Comparison of ENCODE assay signal across 17 cellular contexts in genomic region chr5:180824630-180825476, GRCh38. TPM values are rescaled to one million over a fixed set of nuclear protein-coding genes. Genes with fewer than 3 reads are reported as not detected.
DNase-seq lines count a peak whose midpoint lies in the region; ATAC-seq and TF ChIP-seq lines count a peak whose summit lies in the region.
"Had no signal": no experiment of that assay in that cellular context is flagged by ENCODE, and none has a peak within 500 bp of the region (broad histone marks: within the 10 kb centered on the region; RNA-seq: fewer than 3 reads in every experiment).

No MANE protein-coding gene starts in this region.

- WGBS in liver = 78% methylated on average over 10 of the region's 10 CpGs

- no peak for ATAC-seq in activated T-helper 17 cell treated with anti-CD3 and anti-CD28 coated beads, Interleukin-2, amount 50 U/mL, for 72 hours (replicated peaks)
- no peak for ATAC-seq in stimulated activated effector memory CD8-positive, alpha-beta T cell treated with anti-CD3 and anti-CD28 coated beads, Interleukin-12 subunit alpha, Interleukin-12 subunit beta, amount 100 ng/mL, for 72 hours
- ATAC-seq in GM21528 (IDR thresholded peaks at IDR 0.05; ENCODE audit: low FRiP score, unreplicated experiment) = no peak
- ATAC-seq in HG03045 (IDR thresholded peaks at IDR 0.05; ENCODE audit: unreplicated experiment) = no peak
- no peak for ATAC-seq in GM21367 (IDR thresholded peaks at IDR 0.05; ENCODE audit: unreplicated experiment)
- ATAC-seq: left colon had no signal

- H3K4me3 Mint-ChIP-seq in Calu3 (ENCODE audit: low read depth, unreplicated experiment) = no peak overlapping the region
- peak overlapping the region; percentile 8 for H3K4me3 Mint-ChIP-seq in activated T-helper 17 cell treated with anti-CD3 and anti-CD28 coated beads, Interleukin-2, amount 50 U/mL, for 72 hours
- no peak overlapping the region for H3K4me3 Mint-ChIP-seq in stimulated activated effector memory CD8-positive, alpha-beta T cell treated with anti-CD3 and anti-CD28 coated beads, Interleukin-12 subunit alpha, Interleukin-12 subunit beta, amount 100 ng/mL, for 72 hours

- peaks cover 34% of the 10 kb centered on the region for H3K4me1 Mint-ChIP-seq in Calu3 (ENCODE audit: low read depth, unreplicated experiment)
- H3K4me1 Mint-ChIP-seq in activated T-helper 17 cell treated with anti-CD3 and anti-CD28 coated beads, Interleukin-2, amount 50 U/mL, for 72 hours = peaks cover 26% of the 10 kb centered on the region
- H3K4me1 Mint-ChIP-seq in stimulated activated effector memory CD8-positive, alpha-beta T cell treated with anti-CD3 and anti-CD28 coated beads, Interleukin-12 subunit alpha, Interleukin-12 subunit beta, amount 100 ng/mL, for 72 hours = peaks cover 31% of the 10 kb centered on the region

- peaks cover 0 to 8% (median under 1%) of the 10 kb centered on the region in 4 donors for H3K4me1 ChIP-seq in liver (ENCODE audit: control insufficient read depth in 4 of 4, insufficient read depth in 4 of 4, low read length in 3 of 4)

- H3K36me3 Mint-ChIP-seq in Calu3 (ENCODE audit: insufficient read depth, unreplicated experiment) = peaks cover 7% of the 10 kb centered on the region
- peaks cover 9% of the 10 kb centered on the region for H3K36me3 Mint-ChIP-seq in activated T-helper 17 cell treated with anti-CD3 and anti-CD28 coated beads, Interleukin-2, amount 50 U/mL, for 72 hours (ENCODE audit: low read depth)
- H3K36me3 Mint-ChIP-seq in stimulated activated effector memory CD8-positive, alpha-beta T cell treated with anti-CD3 and anti-CD28 coated beads, Interleukin-12 subunit alpha, Interleukin-12 subunit beta, amount 100 ng/mL, for 72 hours = peaks cover 2% of the 10 kb centered on the region

- peaks cover 3% of the 10 kb centered on the region for H3K9me3 Mint-ChIP-seq in Calu3 (ENCODE audit: low read depth, unreplicated experiment)
- no peaks in the 10 kb centered on the region for H3K9me3 Mint-ChIP-seq in activated T-helper 17 cell treated with anti-CD3 and anti-CD28 coated beads, Interleukin-2, amount 50 U/mL, for 72 hours
- no peaks in the 10 kb centered on the region for H3K9me3 Mint-ChIP-seq in stimulated activated effector memory CD8-positive, alpha-beta T cell treated with anti-CD3 and anti-CD28 coated beads, Interleukin-12 subunit alpha, Interleukin-12 subunit beta, amount 100 ng/mL, for 72 hours
- H3K9me3 Mint-ChIP-seq: activated naive CD4-positive, alpha-beta T cell treated with anti-CD3 and anti-CD28 coated beads, Interleukin-2, amount 50 U/mL, for 24 hours had no signal

- peaks cover 0 to 3% (median 0%) of the 10 kb centered on the region in 4 donors for H3K9me3 ChIP-seq in liver (ENCODE audit: control insufficient read depth in 4 of 4, low read length in 3 of 4)

- TF ChIP-seq CTCF in Calu3 (IDR thresholded peaks at IDR 0.05; ENCODE audit: unreplicated experiment) = no peak
- TF ChIP-seq CTCF in liver (IDR thresholded peaks at IDR 0.05; ENCODE audit: low read depth, low read length, missing input control) = no peak

- CTCF ChIA-PET in Calu3 (lab: Charles Lee) = interaction anchor here (0.6 to 1.7 kb wide), 3 partner anchors 8 to 36 kb away, joined by 3 to 7 read pairs (median 5); partner anchors contain the start of gene ZFP62

- H3K27me3 Mint-ChIP-seq in Calu3 (ENCODE audit: unreplicated experiment) = no peaks in the 10 kb centered on the region
- no peaks in the 10 kb centered on the region for H3K27me3 Mint-ChIP-seq in activated T-helper 17 cell treated with anti-CD3 and anti-CD28 coated beads, Interleukin-2, amount 50 U/mL, for 72 hours
- H3K27me3 Mint-ChIP-seq: activated naive CD4-positive, alpha-beta T cell treated with anti-CD3 and anti-CD28 coated beads, Interleukin-2, amount 50 U/mL, for 24 hours had no signal

- no peaks in the 10 kb centered on the region for H3K27me3 ChIP-seq in liver (ENCODE audit: control insufficient read depth in 4 of 4, insufficient read depth in 4 of 4, low read length in 3 of 4)

- intact Hi-C loops in Calu3 (cut with micrococcal nuclease; ENCODE audit: unreplicated experiment) = no loop called here

- no peak overlapping the region for H3K27ac ChIP-seq in liver (ENCODE audit: low read depth in 1 of 2, low read length in 2 of 2)

- no TSS peak for BruUV-seq in Calu3 (replicated peaks; lab: Mats Ljungman, UMichigan)

- no peak overlapping the region for H3K4me3 ChIP-seq in liver (ENCODE audit: low read depth in 1 of 3, low read length in 3 of 3)

- H3K9ac ChIP-seq in liver (ENCODE audit: low read depth in 1 of 2, low read length in 2 of 2) = no peak overlapping the region

- DNase-seq in Calu3 = no peak
- no peak for DNase-seq in stimulated activated effector memory CD8-positive, alpha-beta T cell treated with anti-CD3 and anti-CD28 coated beads, Interleukin-12 subunit alpha, Interleukin-12 subunit beta, amount 100 ng/mL, for 72 hours (ENCODE audit: low spot score in 2 of 2)
- DNase-seq in foreskin melanocyte = no peak
- DNase-seq: caudate nucleus; DMS153; H7; hypothalamus; left colon; NCI-H1436; OCI-M1; stimulated activated naive CD4-positive, alpha-beta T cell had no signal

- H3K36me3 ChIP-seq in liver (ENCODE audit: control insufficient read depth in 4 of 4, insufficient read depth in 3 of 4, low read depth in 1 of 4, low read length in 3 of 4) = no peaks in the 10 kb centered on the region

- TF ChIP-seq RAD21 in liver (IDR thresholded peaks at IDR 0.05) = no peak

- H3K27ac Mint-ChIP-seq in Calu3 (ENCODE audit: unreplicated experiment) = peak overlapping the region; percentile 30
- H3K27ac Mint-ChIP-seq in activated T-helper 17 cell treated with anti-CD3 and anti-CD28 coated beads, Interleukin-2, amount 50 U/mL, for 72 hours = peak overlapping the region; percentile 54
- peak overlapping the region; percentile 21 for H3K27ac Mint-ChIP-seq in stimulated activated effector memory CD8-positive, alpha-beta T cell treated with anti-CD3 and anti-CD28 coated beads, Interleukin-12 subunit alpha, Interleukin-12 subunit beta, amount 100 ng/mL, for 72 hours

TF ChIP-seq in liver, 16 proteins besides CTCF, POLR2A, EP300 and RAD21:
- TF ChIP-seq SP1 (IDR thresholded peaks at IDR 0.05) (no peak), NR2F2 (IDR thresholded peaks at IDR 0.05) (peak; percentile 27)

RNA-seq across cellular contexts. Expression of gene MGAT1, which starts 22.2 kb away (rescaled TPM):
- total RNA-seq in Calu3 (2022) = 77.5 and 86.4 TPM in 2 replicates
- 100 to 1,000 TPM; 170 to 308 TPM for total RNA-seq in activated T-helper 17 cell treated with anti-CD3 and anti-CD28 coated beads, Interleukin-2, amount 50 U/mL, for 72 hours
- 100 to 1,000 TPM in 1 of 2 donors, 10 to 100 TPM in 1; 73.6 to 122 TPM for total RNA-seq in liver
- polyA plus RNA-seq in liver = 100 to 1,000 TPM in 1 of 2 donors, 10 to 100 TPM in 1; 73.0 to 125 TPM

RNA-seq across cellular contexts. Expression of gene ZFP62, which starts 36.2 kb away (rescaled TPM):
- total RNA-seq in Calu3 (2022) = 43.5 and 46.4 TPM in 2 replicates
- total RNA-seq in activated T-helper 17 cell treated with anti-CD3 and anti-CD28 coated beads, Interleukin-2, amount 50 U/mL, for 72 hours = 10 to 100 TPM; 16.6 to 20.8 TPM
- 1 to 10 TPM; 7.9 to 8.8 TPM for total RNA-seq in liver
- 1 to 10 TPM; 3.4 to 3.5 TPM for polyA plus RNA-seq in liver
